In the genomic region with DNA sequence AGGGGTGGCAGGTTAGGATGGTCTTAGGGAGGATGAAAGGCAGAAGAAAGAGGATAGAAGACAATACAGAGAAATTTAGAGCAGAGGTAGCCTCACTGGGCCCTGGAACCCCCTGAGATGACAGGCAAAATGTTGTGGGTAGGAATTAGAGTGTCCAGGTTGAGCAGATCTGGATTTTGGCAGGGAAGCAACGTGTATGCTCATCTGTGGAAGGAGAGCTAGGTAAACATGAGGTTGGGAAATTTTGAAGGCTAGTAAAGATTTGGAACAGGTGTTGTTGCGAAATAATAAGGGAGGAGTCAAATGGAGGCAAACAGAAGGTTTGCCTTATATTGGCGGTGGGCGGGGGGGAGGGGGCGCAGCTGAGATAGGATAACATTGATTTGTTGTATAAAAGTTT, we compare ENCODE assay signal across 1 cellular context.
A peak's percentile ranks its signal among the peaks of the same experiment; 100 is the strongest.
TF ChIP-seq lines count a peak whose summit lies in the region.

No MANE protein-coding gene starts in this region.

TF ChIP-seq in HepG2, 621 proteins besides CTCF, POLR2A, EP300 and RAD21:
- 0 out of 2 replicates have a peak, but pooled peaks have one; percentile 36 for TF ChIP-seq ZNF331 (CRISPR knock-in tag; IDR thresholded peaks at IDR 0.05)
- no peak for TF ChIP-seq FOSL1 (CRISPR knock-in tag; IDR thresholded peaks at IDR 0.05; ENCODE audit: borderline replicate concordance)
- no peak for TF ChIP-seq MTF1 (CRISPR knock-in tag; IDR thresholded peaks at IDR 0.05)
- TF ChIP-seq THAP11 (CRISPR knock-in tag; IDR thresholded peaks at IDR 0.05) = 0 out of 2 replicates have a peak, but pooled peaks have one; percentile 18
- TF ChIP-seq ELF3 (CRISPR knock-in tag; IDR thresholded peaks at IDR 0.05) = no peak
- no peak for TF ChIP-seq ZNF17 (CRISPR knock-in tag; IDR thresholded peaks at IDR 0.05)
- TF ChIP-seq CEBPB (IDR thresholded peaks at IDR 0.05; ENCODE audit: borderline replicate concordance, low read depth, low read length) = peak; percentile 77
- TF ChIP-seq ZNF790 (CRISPR knock-in tag; IDR thresholded peaks at IDR 0.05; ENCODE audit: borderline replicate concordance) = no peak
- no peak for TF ChIP-seq ZNF616 (CRISPR knock-in tag; IDR thresholded peaks at IDR 0.05; ENCODE audit: low read depth)
- TF ChIP-seq TRIM24 (CRISPR knock-in tag; IDR thresholded peaks at IDR 0.05) = no peak
- no peak for TF ChIP-seq SMC3 (IDR thresholded peaks at IDR 0.05; ENCODE audit: low read length)
- TF ChIP-seq ZFP62 (CRISPR knock-in tag; IDR thresholded peaks at IDR 0.05) = no peak
- no peak for TF ChIP-seq ZNF547 (CRISPR knock-in tag; IDR thresholded peaks at IDR 0.05)
- TF ChIP-seq GATAD2A (CRISPR knock-in tag; IDR thresholded peaks at IDR 0.05) = 0 out of 2 replicates have a peak, but pooled peaks have one; percentile 37
- no peak for TF ChIP-seq ZNF225 (CRISPR knock-in tag; IDR thresholded peaks at IDR 0.05)
- TF ChIP-seq ZNF24 (IDR thresholded peaks at IDR 0.05) = no peak
- no peak for TF ChIP-seq ZNF251 (CRISPR knock-in tag; IDR thresholded peaks at IDR 0.05)
- no peak for TF ChIP-seq TGIF2 (CRISPR knock-in tag; IDR thresholded peaks at IDR 0.05)
- TF ChIP-seq, protein P1, sequence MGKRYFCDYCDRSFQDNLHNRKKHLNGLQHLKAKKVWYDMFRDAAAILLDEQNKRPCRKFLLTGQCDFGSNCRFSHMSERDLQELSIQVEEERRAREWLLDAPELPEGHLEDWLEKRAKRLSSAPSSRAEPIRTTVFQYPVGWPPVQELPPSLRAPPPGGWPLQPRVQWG (CRISPR knock-in tag; IDR thresholded peaks at IDR 0.05; ENCODE audit: borderline replicate concordance, low read depth) = no peak
- no peak for TF ChIP-seq ZSCAN30 (CRISPR knock-in tag; IDR thresholded peaks at IDR 0.05)
- TF ChIP-seq PHF8 (CRISPR knock-in tag; IDR thresholded peaks at IDR 0.05) = no peak
- no peak for TF ChIP-seq ETS1 (CRISPR knock-in tag; IDR thresholded peaks at IDR 0.05)
- no peak for TF ChIP-seq SOX13 (IDR thresholded peaks at IDR 0.05)
- TF ChIP-seq SOX13 (CRISPR knock-in tag; conservative IDR thresholded peaks at IDR 0.05 in 1 of 2, IDR thresholded peaks at IDR 0.05 in 1 of 2) = peak in 1 of 2 experiments; percentile 45; a peak in 1 of 4 replicates
- TF ChIP-seq ZNF850 (CRISPR knock-in tag; conservative IDR thresholded peaks at IDR 0.05) = no peak
- TF ChIP-seq FOXA1 (IDR thresholded peaks at IDR 0.05) = no peak
- peak; percentile 59 for TF ChIP-seq FOXA1 (CRISPR knock-in tag; IDR thresholded peaks at IDR 0.05)
- TF ChIP-seq SOX5 (CRISPR knock-in tag; IDR thresholded peaks at IDR 0.05; ENCODE audit: borderline replicate concordance) = no peak
- peak; percentile 39; the same call in 1 of the 2 replicates for TF ChIP-seq SP5 (CRISPR knock-in tag; IDR thresholded peaks at IDR 0.05; ENCODE audit: borderline replicate concordance, low read depth)
- no peak for TF ChIP-seq LCORL (IDR thresholded peaks at IDR 0.05)
- TF ChIP-seq LCORL (CRISPR knock-in tag; IDR thresholded peaks at IDR 0.05) = peak; percentile 69; the same call in 1 of the 2 replicates
- TF ChIP-seq, protein P2, sequence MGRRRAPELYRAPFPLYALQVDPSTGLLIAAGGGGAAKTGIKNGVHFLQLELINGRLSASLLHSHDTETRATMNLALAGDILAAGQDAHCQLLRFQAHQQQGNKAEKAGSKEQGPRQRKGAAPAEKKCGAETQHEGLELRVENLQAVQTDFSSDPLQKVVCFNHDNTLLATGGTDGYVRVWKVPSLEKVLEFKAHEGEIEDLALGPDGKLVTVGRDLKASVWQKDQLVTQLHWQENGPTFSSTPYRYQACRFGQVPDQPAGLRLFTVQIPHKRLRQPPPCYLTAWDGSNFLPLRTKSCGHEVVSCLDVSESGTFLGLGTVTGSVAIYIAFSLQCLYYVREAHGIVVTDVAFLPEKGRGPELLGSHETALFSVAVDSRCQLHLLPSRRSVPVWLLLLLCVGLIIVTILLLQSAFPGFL (CRISPR knock-in tag; IDR thresholded peaks at IDR 0.05) = no peak
- no peak for TF ChIP-seq NCOR1 (IDR thresholded peaks at IDR 0.05; ENCODE audit: borderline replicate concordance, low read length)
- TF ChIP-seq NFE2 (CRISPR knock-in tag; IDR thresholded peaks at IDR 0.05) = no peak
- no peak for TF ChIP-seq ZNF451 (CRISPR knock-in tag; IDR thresholded peaks at IDR 0.05)
- TF ChIP-seq TRAFD1 (CRISPR knock-in tag; IDR thresholded peaks at IDR 0.05; ENCODE audit: borderline replicate concordance) = no peak
- no peak for TF ChIP-seq ZSCAN5A (CRISPR knock-in tag; IDR thresholded peaks at IDR 0.05; ENCODE audit: borderline replicate concordance)
- peak; percentile 71 for TF ChIP-seq FOXA3 (CRISPR knock-in tag; IDR thresholded peaks at IDR 0.05)
- TF ChIP-seq FOXO1 (CRISPR knock-in tag; IDR thresholded peaks at IDR 0.05) = no peak
- TF ChIP-seq JUN (CRISPR knock-in tag; IDR thresholded peaks at IDR 0.05) = no peak
- TF ChIP-seq ZNF556 (CRISPR knock-in tag; IDR thresholded peaks at IDR 0.05; ENCODE audit: borderline replicate concordance) = no peak
- no peak for TF ChIP-seq ZNF562 (CRISPR knock-in tag; IDR thresholded peaks at IDR 0.05; ENCODE audit: borderline replicate concordance)
- TF ChIP-seq RFXAP (CRISPR knock-in tag; IDR thresholded peaks at IDR 0.05; ENCODE audit: borderline replicate concordance) = no peak
- TF ChIP-seq SOX6 (IDR thresholded peaks at IDR 0.05) = no peak
- TF ChIP-seq SOX6 (CRISPR knock-in tag; IDR thresholded peaks at IDR 0.05) = peak; percentile 52; the same call in 1 of the 2 replicates
- TF ChIP-seq NONO (IDR thresholded peaks at IDR 0.05) = no peak
- peak; percentile 48; the same call in 1 of the 2 replicates for TF ChIP-seq NONO (CRISPR knock-in tag; conservative IDR thresholded peaks at IDR 0.05)
- no peak for TF ChIP-seq ZNF234 (CRISPR knock-in tag; conservative IDR thresholded peaks at IDR 0.05)
- 0 out of 2 replicates have a peak, but pooled peaks have one; percentile 31 for TF ChIP-seq ONECUT2 (CRISPR knock-in tag; IDR thresholded peaks at IDR 0.05)
- TF ChIP-seq ASH2L (IDR thresholded peaks at IDR 0.05; ENCODE audit: insufficient read length, low read depth, low read length) = no peak
- TF ChIP-seq, protein P3, sequence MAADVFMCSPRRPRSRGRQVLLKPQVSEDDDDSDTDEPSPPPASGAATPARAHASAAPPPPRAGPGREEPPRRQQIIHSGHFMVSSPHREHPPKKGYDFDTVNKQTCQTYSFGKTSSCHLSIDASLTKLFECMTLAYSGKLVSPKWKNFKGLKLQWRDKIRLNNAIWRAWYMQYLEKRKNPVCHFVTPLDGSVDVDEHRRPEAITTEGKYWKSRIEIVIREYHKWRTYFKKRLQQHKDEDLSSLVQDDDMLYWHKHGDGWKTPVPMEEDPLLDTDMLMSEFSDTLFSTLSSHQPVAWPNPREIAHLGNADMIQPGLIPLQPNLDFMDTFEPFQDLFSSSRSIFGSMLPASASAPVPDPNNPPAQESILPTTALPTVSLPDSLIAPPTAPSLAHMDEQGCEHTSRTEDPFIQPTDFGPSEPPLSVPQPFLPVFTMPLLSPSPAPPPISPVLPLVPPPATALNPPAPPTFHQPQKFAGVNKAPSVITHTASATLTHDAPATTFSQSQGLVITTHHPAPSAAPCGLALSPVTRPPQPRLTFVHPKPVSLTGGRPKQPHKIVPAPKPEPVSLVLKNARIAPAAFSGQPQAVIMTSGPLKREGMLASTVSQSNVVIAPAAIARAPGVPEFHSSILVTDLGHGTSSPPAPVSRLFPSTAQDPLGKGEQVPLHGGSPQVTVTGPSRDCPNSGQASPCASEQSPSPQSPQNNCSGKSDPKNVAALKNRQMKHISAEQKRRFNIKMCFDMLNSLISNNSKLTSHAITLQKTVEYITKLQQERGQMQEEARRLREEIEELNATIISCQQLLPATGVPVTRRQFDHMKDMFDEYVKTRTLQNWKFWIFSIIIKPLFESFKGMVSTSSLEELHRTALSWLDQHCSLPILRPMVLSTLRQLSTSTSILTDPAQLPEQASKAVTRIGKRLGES (CRISPR knock-in tag; IDR thresholded peaks at IDR 0.05; ENCODE audit: borderline replicate concordance) = no peak
- no peak for TF ChIP-seq ARNT2 (CRISPR knock-in tag; IDR thresholded peaks at IDR 0.05; ENCODE audit: low read depth)
- TF ChIP-seq, protein P4, sequence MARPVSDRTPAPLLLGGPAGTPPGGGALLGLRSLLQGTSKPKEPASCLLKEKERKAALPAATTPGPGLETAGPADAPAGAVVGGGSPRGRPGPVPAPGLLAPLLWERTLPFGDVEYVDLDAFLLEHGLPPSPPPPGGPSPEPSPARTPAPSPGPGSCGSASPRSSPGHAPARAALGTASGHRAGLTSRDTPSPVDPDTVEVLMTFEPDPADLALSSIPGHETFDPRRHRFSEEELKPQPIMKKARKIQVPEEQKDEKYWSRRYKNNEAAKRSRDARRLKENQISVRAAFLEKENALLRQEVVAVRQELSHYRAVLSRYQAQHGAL (CRISPR knock-in tag; IDR thresholded peaks at IDR 0.05; ENCODE audit: not compliant biosample characterization) = no peak
- TF ChIP-seq BHLHE40 (IDR thresholded peaks at IDR 0.05; ENCODE audit: low read length) = no peak
- no peak for TF ChIP-seq AGO2 (optimal IDR thresholded peaks at IDR 0.05; ENCODE audit: low read depth, low read length)
- TF ChIP-seq NPAS2 (CRISPR knock-in tag; IDR thresholded peaks at IDR 0.05; ENCODE audit: borderline replicate concordance) = no peak
- peak; percentile 87 for TF ChIP-seq CEBPG (CRISPR knock-in tag; IDR thresholded peaks at IDR 0.05)
